Comparison of ENCODE assay signal across 1 cellular context in genomic region chr12:82655751-82656150, GRCh38.
TF ChIP-seq lines count a peak whose summit lies in the region.

No MANE protein-coding gene starts in this region.

TF ChIP-seq in HepG2, 621 proteins besides CTCF, POLR2A, EP300 and RAD21 (continued from another document):
- TF ChIP-seq, protein P1, sequence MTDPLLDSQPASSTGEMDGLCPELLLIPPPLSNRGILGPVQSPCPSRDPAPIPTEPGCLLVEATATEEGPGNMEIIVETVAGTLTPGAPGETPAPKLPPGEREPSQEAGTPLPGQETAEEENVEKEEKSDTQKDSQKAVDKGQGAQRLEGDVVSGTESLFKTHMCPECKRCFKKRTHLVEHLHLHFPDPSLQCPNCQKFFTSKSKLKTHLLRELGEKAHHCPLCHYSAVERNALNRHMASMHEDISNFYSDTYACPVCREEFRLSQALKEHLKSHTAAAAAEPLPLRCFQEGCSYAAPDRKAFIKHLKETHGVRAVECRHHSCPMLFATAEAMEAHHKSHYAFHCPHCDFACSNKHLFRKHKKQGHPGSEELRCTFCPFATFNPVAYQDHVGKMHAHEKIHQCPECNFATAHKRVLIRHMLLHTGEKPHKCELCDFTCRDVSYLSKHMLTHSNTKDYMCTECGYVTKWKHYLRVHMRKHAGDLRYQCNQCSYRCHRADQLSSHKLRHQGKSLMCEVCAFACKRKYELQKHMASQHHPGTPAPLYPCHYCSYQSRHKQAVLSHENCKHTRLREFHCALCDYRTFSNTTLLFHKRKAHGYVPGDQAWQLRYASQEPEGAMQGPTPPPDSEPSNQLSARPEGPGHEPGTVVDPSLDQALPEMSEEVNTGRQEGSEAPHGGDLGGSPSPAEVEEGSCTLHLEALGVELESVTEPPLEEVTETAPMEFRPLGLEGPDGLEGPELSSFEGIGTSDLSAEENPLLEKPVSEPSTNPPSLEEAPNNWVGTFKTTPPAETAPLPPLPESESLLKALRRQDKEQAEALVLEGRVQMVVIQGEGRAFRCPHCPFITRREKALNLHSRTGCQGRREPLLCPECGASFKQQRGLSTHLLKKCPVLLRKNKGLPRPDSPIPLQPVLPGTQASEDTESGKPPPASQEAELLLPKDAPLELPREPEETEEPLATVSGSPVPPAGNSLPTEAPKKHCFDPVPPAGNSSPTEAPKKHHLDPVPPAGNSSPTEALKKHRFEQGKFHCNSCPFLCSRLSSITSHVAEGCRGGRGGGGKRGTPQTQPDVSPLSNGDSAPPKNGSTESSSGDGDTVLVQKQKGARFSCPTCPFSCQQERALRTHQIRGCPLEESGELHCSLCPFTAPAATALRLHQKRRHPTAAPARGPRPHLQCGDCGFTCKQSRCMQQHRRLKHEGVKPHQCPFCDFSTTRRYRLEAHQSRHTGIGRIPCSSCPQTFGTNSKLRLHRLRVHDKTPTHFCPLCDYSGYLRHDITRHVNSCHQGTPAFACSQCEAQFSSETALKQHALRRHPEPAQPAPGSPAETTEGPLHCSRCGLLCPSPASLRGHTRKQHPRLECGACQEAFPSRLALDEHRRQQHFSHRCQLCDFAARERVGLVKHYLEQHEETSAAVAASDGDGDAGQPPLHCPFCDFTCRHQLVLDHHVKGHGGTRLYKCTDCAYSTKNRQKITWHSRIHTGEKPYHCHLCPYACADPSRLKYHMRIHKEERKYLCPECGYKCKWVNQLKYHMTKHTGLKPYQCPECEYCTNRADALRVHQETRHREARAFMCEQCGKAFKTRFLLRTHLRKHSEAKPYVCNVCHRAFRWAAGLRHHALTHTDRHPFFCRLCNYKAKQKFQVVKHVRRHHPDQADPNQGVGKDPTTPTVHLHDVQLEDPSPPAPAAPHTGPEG (CRISPR knock-in tag; IDR thresholded peaks at IDR 0.05) = no peak
- no peak for TF ChIP-seq ZNF7 (CRISPR knock-in tag; IDR thresholded peaks at IDR 0.05)
- no peak for TF ChIP-seq NCOA1 (CRISPR knock-in tag; IDR thresholded peaks at IDR 0.05)
- 0 out of 2 replicates have a peak, but pooled peaks have one; percentile 15 for TF ChIP-seq BCL6 (CRISPR knock-in tag; IDR thresholded peaks at IDR 0.05)
- no peak for TF ChIP-seq KAT7 (CRISPR knock-in tag; IDR thresholded peaks at IDR 0.05; ENCODE audit: borderline replicate concordance)
